1 cellular context compared by ENCODE assay signal in the genomic region with DNA sequence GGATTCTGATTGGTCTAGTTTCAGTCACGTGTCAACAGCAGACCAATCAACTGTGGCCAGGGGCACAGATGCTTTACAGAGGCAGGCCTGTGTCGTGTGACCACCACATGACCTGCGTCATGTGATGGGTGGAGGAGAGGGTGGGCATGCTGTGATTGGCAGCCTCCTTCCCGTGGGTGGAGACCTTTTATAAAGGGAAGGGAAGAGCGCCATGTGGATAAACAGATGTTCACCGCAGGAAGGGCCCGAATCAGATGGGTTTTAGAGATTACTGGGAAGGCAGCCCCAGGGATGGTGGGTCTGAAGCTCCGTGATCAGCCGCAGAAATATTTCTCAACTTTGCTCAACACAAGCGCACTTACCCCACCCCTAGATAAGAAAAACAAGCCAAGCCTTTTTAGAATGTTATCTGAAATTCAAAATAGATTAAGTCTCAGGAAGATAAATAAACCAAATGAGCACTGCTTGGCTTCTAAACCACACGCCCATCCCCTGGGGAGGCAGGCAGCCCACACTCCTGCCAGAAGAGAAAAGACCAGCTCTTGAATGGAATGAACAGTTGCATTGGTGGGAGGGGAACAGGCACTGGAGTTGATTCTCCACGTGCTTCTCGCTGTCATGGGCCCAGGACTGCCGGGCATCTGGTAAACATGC.
TF ChIP-seq lines count a peak whose summit lies in the region.

No MANE protein-coding gene starts in this region.

TF ChIP-seq in K562, 482 proteins besides CTCF, POLR2A, EP300 and RAD21 (continued from another document and continues in another):
- TF ChIP-seq, protein P1, sequence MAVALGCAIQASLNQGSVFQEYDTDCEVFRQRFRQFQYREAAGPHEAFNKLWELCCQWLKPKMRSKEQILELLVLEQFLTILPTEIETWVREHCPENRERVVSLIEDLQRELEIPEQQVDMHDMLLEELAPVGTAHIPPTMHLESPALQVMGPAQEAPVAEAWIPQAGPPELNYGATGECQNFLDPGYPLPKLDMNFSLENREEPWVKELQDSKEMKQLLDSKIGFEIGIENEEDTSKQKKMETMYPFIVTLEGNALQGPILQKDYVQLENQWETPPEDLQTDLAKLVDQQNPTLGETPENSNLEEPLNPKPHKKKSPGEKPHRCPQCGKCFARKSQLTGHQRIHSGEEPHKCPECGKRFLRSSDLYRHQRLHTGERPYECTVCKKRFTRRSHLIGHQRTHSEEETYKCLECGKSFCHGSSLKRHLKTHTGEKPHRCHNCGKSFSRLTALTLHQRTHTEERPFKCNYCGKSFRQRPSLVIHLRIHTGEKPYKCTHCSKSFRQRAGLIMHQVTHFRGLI (CRISPR knock-in tag; IDR thresholded peaks at IDR 0.05): no peak
- no peak for TF ChIP-seq ILF3 (IDR thresholded peaks at IDR 0.05; ENCODE audit: borderline replicate concordance)
- no peak for TF ChIP-seq ZC3H4 (CRISPR knock-in tag; IDR thresholded peaks at IDR 0.05; ENCODE audit: borderline replicate concordance)
- TF ChIP-seq ZNF134 (CRISPR knock-in tag; conservative IDR thresholded peaks at IDR 0.05): peak; percentile 75
- TF ChIP-seq, protein P2, sequence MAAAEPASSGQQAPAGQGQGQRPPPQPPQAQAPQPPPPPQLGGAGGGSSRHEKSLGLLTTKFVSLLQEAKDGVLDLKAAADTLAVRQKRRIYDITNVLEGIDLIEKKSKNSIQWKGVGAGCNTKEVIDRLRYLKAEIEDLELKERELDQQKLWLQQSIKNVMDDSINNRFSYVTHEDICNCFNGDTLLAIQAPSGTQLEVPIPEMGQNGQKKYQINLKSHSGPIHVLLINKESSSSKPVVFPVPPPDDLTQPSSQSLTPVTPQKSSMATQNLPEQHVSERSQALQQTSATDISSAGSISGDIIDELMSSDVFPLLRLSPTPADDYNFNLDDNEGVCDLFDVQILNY (CRISPR knock-in tag; IDR thresholded peaks at IDR 0.05): no peak
- TF ChIP-seq ZNF408 (CRISPR knock-in tag; IDR thresholded peaks at IDR 0.05; ENCODE audit: low read depth): no peak
- no peak for TF ChIP-seq MAFF (IDR thresholded peaks at IDR 0.05; ENCODE audit: low read length)
- TF ChIP-seq, protein P3, sequence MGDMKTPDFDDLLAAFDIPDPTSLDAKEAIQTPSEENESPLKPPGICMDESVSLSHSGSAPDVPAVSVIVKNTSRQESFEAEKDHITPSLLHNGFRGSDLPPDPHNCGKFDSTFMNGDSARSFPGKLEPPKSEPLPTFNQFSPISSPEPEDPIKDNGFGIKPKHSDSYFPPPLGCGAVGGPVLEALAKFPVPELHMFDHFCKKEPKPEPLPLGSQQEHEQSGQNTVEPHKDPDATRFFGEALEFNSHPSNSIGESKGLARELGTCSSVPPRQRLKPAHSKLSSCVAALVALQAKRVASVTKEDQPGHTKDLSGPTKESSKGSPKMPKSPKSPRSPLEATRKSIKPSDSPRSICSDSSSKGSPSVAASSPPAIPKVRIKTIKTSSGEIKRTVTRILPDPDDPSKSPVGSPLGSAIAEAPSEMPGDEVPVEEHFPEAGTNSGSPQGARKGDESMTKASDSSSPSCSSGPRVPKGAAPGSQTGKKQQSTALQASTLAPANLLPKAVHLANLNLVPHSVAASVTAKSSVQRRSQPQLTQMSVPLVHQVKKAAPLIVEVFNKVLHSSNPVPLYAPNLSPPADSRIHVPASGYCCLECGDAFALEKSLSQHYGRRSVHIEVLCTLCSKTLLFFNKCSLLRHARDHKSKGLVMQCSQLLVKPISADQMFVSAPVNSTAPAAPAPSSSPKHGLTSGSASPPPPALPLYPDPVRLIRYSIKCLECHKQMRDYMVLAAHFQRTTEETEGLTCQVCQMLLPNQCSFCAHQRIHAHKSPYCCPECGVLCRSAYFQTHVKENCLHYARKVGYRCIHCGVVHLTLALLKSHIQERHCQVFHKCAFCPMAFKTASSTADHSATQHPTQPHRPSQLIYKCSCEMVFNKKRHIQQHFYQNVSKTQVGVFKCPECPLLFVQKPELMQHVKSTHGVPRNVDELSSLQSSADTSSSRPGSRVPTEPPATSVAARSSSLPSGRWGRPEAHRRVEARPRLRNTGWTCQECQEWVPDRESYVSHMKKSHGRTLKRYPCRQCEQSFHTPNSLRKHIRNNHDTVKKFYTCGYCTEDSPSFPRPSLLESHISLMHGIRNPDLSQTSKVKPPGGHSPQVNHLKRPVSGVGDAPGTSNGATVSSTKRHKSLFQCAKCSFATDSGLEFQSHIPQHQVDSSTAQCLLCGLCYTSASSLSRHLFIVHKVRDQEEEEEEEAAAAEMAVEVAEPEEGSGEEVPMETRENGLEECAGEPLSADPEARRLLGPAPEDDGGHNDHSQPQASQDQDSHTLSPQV (IDR thresholded peaks at IDR 0.05): no peak
- TF ChIP-seq, protein P4, sequence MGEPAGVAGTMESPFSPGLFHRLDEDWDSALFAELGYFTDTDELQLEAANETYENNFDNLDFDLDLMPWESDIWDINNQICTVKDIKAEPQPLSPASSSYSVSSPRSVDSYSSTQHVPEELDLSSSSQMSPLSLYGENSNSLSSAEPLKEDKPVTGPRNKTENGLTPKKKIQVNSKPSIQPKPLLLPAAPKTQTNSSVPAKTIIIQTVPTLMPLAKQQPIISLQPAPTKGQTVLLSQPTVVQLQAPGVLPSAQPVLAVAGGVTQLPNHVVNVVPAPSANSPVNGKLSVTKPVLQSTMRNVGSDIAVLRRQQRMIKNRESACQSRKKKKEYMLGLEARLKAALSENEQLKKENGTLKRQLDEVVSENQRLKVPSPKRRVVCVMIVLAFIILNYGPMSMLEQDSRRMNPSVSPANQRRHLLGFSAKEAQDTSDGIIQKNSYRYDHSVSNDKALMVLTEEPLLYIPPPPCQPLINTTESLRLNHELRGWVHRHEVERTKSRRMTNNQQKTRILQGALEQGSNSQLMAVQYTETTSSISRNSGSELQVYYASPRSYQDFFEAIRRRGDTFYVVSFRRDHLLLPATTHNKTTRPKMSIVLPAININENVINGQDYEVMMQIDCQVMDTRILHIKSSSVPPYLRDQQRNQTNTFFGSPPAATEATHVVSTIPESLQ (CRISPR knock-in tag; IDR thresholded peaks at IDR 0.05): no peak
- no peak for TF ChIP-seq YBX1 (IDR thresholded peaks at IDR 0.05)
- TF ChIP-seq, protein P5, sequence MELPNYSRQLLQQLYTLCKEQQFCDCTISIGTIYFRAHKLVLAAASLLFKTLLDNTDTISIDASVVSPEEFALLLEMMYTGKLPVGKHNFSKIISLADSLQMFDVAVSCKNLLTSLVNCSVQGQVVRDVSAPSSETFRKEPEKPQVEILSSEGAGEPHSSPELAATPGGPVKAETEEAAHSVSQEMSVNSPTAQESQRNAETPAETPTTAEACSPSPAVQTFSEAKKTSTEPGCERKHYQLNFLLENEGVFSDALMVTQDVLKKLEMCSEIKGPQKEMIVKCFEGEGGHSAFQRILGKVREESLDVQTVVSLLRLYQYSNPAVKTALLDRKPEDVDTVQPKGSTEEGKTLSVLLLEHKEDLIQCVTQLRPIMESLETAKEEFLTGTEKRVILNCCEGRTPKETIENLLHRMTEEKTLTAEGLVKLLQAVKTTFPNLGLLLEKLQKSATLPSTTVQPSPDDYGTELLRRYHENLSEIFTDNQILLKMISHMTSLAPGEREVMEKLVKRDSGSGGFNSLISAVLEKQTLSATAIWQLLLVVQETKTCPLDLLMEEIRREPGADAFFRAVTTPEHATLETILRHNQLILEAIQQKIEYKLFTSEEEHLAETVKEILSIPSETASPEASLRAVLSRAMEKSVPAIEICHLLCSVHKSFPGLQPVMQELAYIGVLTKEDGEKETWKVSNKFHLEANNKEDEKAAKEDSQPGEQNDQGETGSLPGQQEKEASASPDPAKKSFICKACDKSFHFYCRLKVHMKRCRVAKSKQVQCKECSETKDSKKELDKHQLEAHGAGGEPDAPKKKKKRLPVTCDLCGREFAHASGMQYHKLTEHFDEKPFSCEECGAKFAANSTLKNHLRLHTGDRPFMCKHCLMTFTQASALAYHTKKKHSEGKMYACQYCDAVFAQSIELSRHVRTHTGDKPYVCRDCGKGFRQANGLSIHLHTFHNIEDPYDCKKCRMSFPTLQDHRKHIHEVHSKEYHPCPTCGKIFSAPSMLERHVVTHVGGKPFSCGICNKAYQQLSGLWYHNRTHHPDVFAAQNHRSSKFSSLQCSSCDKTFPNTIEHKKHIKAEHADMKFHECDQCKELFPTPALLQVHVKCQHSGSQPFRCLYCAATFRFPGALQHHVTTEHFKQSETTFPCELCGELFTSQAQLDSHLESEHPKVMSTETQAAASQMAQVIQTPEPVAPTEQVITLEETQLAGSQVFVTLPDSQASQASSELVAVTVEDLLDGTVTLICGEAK (IDR thresholded peaks at IDR 0.05): no peak
- TF ChIP-seq, protein P5 (CRISPR knock-in tag; IDR thresholded peaks at IDR 0.05): no peak
- TF ChIP-seq TOE1 (IDR thresholded peaks at IDR 0.05; ENCODE audit: borderline replicate concordance): peak; percentile 97
- TF ChIP-seq TOE1 (CRISPR knock-in tag; IDR thresholded peaks at IDR 0.05; ENCODE audit: borderline replicate concordance, low read depth): no peak
- TF ChIP-seq EP400 (IDR thresholded peaks at IDR 0.05): peak; percentile 28; the same call in 1 of the 2 replicates
- no peak for TF ChIP-seq HMG20B (CRISPR knock-in tag; IDR thresholded peaks at IDR 0.05)
- TF ChIP-seq, protein P6, sequence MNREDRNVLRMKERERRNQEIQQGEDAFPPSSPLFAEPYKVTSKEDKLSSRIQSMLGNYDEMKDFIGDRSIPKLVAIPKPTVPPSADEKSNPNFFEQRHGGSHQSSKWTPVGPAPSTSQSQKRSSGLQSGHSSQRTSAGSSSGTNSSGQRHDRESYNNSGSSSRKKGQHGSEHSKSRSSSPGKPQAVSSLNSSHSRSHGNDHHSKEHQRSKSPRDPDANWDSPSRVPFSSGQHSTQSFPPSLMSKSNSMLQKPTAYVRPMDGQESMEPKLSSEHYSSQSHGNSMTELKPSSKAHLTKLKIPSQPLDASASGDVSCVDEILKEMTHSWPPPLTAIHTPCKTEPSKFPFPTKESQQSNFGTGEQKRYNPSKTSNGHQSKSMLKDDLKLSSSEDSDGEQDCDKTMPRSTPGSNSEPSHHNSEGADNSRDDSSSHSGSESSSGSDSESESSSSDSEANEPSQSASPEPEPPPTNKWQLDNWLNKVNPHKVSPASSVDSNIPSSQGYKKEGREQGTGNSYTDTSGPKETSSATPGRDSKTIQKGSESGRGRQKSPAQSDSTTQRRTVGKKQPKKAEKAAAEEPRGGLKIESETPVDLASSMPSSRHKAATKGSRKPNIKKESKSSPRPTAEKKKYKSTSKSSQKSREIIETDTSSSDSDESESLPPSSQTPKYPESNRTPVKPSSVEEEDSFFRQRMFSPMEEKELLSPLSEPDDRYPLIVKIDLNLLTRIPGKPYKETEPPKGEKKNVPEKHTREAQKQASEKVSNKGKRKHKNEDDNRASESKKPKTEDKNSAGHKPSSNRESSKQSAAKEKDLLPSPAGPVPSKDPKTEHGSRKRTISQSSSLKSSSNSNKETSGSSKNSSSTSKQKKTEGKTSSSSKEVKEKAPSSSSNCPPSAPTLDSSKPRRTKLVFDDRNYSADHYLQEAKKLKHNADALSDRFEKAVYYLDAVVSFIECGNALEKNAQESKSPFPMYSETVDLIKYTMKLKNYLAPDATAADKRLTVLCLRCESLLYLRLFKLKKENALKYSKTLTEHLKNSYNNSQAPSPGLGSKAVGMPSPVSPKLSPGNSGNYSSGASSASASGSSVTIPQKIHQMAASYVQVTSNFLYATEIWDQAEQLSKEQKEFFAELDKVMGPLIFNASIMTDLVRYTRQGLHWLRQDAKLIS (CRISPR knock-in tag; IDR thresholded peaks at IDR 0.05): no peak
- TF ChIP-seq NCOR1 (IDR thresholded peaks at IDR 0.05): peak; percentile 41
- no peak for TF ChIP-seq PTRF (tag; IDR thresholded peaks at IDR 0.05)
